1 cellular context compared by ENCODE assay signal in the genomic region with DNA sequence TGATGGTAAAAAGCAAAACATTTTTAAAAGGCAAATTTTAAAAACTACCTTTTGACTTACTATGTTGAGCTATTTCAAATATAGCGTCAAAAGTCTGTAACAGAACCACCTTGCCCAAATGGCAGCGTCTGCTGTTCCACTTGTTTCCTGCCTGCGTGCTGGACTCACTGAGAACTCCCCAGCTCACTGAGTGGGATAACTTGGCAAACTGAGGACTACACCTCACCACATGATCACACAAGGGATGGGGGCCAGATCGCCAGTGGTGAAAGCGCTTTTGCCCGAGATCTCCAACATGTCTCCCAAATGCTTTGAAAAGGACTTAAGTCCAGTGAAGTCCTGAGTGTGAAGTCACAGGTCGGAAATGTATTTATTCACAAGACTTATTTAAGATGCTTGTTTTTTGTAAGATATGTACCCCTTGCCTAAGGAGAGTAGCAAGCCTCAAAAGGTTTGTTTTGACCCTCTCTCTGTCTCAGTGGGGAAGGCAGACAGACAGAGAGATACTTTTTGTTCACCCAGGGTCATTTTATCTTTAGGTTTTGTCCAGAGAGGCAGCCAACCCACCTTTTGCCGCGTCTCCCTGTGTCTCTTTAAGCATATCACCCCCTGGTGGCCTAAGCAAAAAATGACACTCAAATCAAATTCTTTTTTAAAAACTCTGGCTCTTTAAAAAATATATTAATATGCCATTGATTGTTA.
TF ChIP-seq lines count a peak whose summit lies in the region.

No MANE protein-coding gene starts in this region.

TF ChIP-seq in endothelial cell of umbilical vein, 7 proteins besides CTCF, POLR2A, EP300 and RAD21 (continued from another document):
- no peak for TF ChIP-seq MYC (IDR thresholded peaks at IDR 0.05; ENCODE audit: low read depth, low read length)
- TF ChIP-seq GATA2 (IDR thresholded peaks at IDR 0.05; ENCODE audit: insufficient read depth, insufficient read length, low read depth, low read length) = no peak
- no peak for TF ChIP-seq POLR2AphosphoS5 (IDR thresholded peaks at IDR 0.05; ENCODE audit: insufficient read depth, low read depth, low read length)
- TF ChIP-seq FOS (IDR thresholded peaks at IDR 0.05; ENCODE audit: borderline replicate concordance, insufficient read depth, low read length) = no peak
- no peak for TF ChIP-seq JUN (IDR thresholded peaks at IDR 0.05; ENCODE audit: borderline replicate concordance, insufficient read depth, insufficient read length, low read depth)
- no peak for TF ChIP-seq EZH2 (IDR thresholded peaks at IDR 0.05; ENCODE audit: borderline replicate concordance, low read depth, low read length, severe bottlenecking)
